ENCODE assay signal across 2 cellular contexts in the genomic region with DNA sequence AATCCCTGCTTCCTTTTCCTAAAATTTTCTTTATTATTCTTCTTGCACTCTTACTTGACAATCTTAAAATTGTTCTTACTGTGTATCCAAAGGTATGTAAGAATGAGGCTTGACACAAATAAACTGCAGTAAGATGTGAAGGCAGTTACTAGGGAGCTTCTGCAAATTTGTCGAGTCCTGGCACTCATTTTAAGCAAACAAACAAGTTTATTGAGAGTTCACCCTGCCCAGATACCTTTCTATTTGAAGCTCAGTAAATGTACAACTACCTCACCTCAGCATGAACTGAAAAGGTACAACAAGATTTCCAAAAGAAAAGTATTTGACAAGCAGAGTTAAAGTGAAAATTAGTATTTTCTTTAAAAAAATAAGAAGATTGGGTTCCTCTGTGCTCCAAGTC.
TF ChIP-seq lines count a peak whose summit lies in the region.

No MANE protein-coding gene starts in this region.

TF ChIP-seq in liver, 16 proteins besides CTCF, POLR2A, EP300 and RAD21:
- TF ChIP-seq TAF1 (conservative IDR thresholded peaks at IDR 0.05) (no peak), EGR1 (IDR thresholded peaks at IDR 0.05; ENCODE audit: low read depth in 2 of 2) (no peak), RXRA (IDR thresholded peaks at IDR 0.05) (peak; percentile 51 to 58), HNF4A (conservative IDR thresholded peaks at IDR 0.05) (peak in 1 of 2 donors; percentile 30), SP1 (IDR thresholded peaks at IDR 0.05) (no peak)
- TF ChIP-seq, protein P1, sequence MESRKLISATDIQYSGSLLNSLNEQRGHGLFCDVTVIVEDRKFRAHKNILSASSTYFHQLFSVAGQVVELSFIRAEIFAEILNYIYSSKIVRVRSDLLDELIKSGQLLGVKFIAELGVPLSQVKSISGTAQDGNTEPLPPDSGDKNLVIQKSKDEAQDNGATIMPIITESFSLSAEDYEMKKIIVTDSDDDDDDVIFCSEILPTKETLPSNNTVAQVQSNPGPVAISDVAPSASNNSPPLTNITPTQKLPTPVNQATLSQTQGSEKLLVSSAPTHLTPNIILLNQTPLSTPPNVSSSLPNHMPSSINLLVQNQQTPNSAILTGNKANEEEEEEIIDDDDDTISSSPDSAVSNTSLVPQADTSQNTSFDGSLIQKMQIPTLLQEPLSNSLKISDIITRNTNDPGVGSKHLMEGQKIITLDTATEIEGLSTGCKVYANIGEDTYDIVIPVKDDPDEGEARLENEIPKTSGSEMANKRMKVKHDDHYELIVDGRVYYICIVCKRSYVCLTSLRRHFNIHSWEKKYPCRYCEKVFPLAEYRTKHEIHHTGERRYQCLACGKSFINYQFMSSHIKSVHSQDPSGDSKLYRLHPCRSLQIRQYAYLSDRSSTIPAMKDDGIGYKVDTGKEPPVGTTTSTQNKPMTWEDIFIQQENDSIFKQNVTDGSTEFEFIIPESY (IDR thresholded peaks at IDR 0.05): no peak

TF ChIP-seq in HepG2, 621 proteins besides CTCF, POLR2A, EP300 and RAD21:
- TF ChIP-seq ISX (CRISPR knock-in tag; conservative IDR thresholded peaks at IDR 0.05): no peak
- no peak for TF ChIP-seq SP2 (CRISPR knock-in tag; IDR thresholded peaks at IDR 0.05)
- no peak for TF ChIP-seq DPF2 (CRISPR knock-in tag; IDR thresholded peaks at IDR 0.05; ENCODE audit: borderline replicate concordance, low read depth)
